ENCODE assay signal across 15 cellular contexts in genomic region chr1:180932373-180932772, GRCh38. TPM values are rescaled to one million over a fixed set of nuclear protein-coding genes. Genes with fewer than 3 reads are reported as not detected.
DNase-seq lines count a peak whose midpoint lies in the region; ATAC-seq lines count a peak whose summit lies in the region.
"Had no signal": no experiment of that assay in that cellular context is flagged by ENCODE, and none has a peak within 500 bp of the region (broad histone marks: within the 10 kb centered on the region; RNA-seq: fewer than 3 reads in every experiment).

No MANE protein-coding gene starts in this region.

- H3K4me3 ChIP-seq in subcutaneous abdominal adipose tissue (ENCODE audit: low read depth in 1 of 5, low read length in 5 of 5): no peak overlapping the region
- H3K4me3 ChIP-seq: GM12878, GM23248 had no signal

- H3K9ac ChIP-seq in subcutaneous abdominal adipose tissue (ENCODE audit: low read length in 5 of 5): peak overlapping the region in 1 of 5 donors; percentile 38
- H3K9ac ChIP-seq: GM23248 had no signal

- peaks cover 0 to 47% (median 33%) of the 10 kb centered on the region in 5 donors for H3K36me3 ChIP-seq in subcutaneous abdominal adipose tissue (ENCODE audit: control insufficient read depth in 5 of 5, insufficient read depth in 5 of 5, low read length in 5 of 5)

- H3K4me1 ChIP-seq in subcutaneous abdominal adipose tissue (ENCODE audit: control insufficient read depth in 5 of 5, insufficient read depth in 5 of 5, low read length in 5 of 5): peaks cover 2 to 26% (median 23%) of the 10 kb centered on the region in 5 donors
- H3K4me1 ChIP-seq: Caco-2 had no signal

- peak overlapping the region; percentile 23 for H3K27ac ChIP-seq in subcutaneous abdominal adipose tissue (ENCODE audit: low read depth, low read length)
- H3K27ac ChIP-seq: GM23248 had no signal

- H3K9me3 ChIP-seq in subcutaneous abdominal adipose tissue (ENCODE audit: control insufficient read depth in 5 of 5, low read length in 5 of 5): no peaks in the 10 kb centered on the region
- H3K9me3 ChIP-seq: Caco-2 had no signal

- peak; percentile 53 for DNase-seq in G401 (ENCODE audit: low spot score)
- DNase-seq in cerebellar cortex (ENCODE audit: low spot score): peak; percentile 40
- no peak for DNase-seq in nucleus accumbens (lab: John Stamatoyannopoulos, UW)
- DNase-seq: Caco-2; CD4-positive, CD25-positive, alpha-beta regulatory T cell; DMS153; GDM1; GM23248; H9 had no signal

- H3K27me3 ChIP-seq in subcutaneous abdominal adipose tissue (ENCODE audit: control insufficient read depth in 5 of 5, insufficient read depth in 4 of 5, low read length in 5 of 5): no peaks in the 10 kb centered on the region

- in situ Hi-C loops in G401 (cut with HindIII; ENCODE audit: low sequenced_read_pairs): no loop called here

- ATAC-seq in GM19324 (IDR thresholded peaks at IDR 0.05; ENCODE audit: low FRiP score, unreplicated experiment): no peak
- no peak for ATAC-seq in GM18519 (IDR thresholded peaks at IDR 0.05; ENCODE audit: low FRiP score, unreplicated experiment)
- ATAC-seq: CD8-positive, alpha-beta T cell; GM12878 had no signal

RNA-seq across cellular contexts. Expression of gene KIAA1614, which starts 19.7 kb away (rescaled TPM):
- 0.07 and 0.31 TPM in 2 replicates for total RNA-seq in G401 (2014; rRNA removed; shearing (Covaris generic))
- total RNA-seq: H4 had no signal

Comparison
In these comparisons a context has a peak if more than half of its experiments do, and no peak if none do; other contexts are left out.
1. DNase-seq: peak in G401 (single experiment) and cerebellar cortex (single experiment); none in nucleus accumbens (0 of 56).